In the genomic region with DNA sequence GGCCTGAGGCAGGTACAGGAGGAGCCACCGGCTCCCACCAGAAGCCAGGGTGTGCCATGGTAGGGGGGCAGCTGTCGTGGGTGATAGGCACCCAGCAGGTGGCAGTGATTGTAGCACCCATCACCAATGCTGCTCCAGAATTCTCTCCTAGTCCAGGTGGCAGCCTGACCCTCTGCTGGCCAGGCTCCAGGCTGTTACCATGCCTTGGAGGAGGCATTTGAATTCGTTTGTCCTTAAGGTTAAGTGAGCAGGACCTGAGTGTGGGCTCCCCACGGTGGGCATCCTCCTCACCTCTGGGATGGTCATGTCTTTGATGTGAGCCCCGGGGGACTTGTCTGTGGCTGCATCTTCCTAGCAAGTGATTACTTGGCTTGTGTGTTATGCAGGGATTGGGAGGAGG, we compare ENCODE assay signal across 18 cellular contexts. TPM values are rescaled to one million over a fixed set of nuclear protein-coding genes. Genes with fewer than 3 reads are reported as not detected.
DNase-seq lines count a peak whose midpoint lies in the region; ATAC-seq and TF ChIP-seq lines count a peak whose summit lies in the region.
"Had no signal": no experiment of that assay in that cellular context is flagged by ENCODE, and none has a peak within 500 bp of the region (broad histone marks: within the 10 kb centered on the region; RNA-seq: fewer than 3 reads in every experiment).

No MANE protein-coding gene starts in this region.

- H3K9me3 ChIP-seq in BLaER1 (no peaks in the 10 kb centered on the region), PC-3 (ENCODE audit: low read length) (no peaks in the 10 kb centered on the region), neuronal stem cell (replicated peaks in 1 of 2; ENCODE audit: control insufficient read depth in 2 of 2, insufficient read depth in 1 of 2, low read depth in 1 of 2, low read length in 2 of 2) (no peaks in the 10 kb centered on the region), MG63 (no peaks in the 10 kb centered on the region)
- H3K9me3 ChIP-seq: A549, BE2C had no signal

- H3F3A ChIP-seq in PC-3 (ENCODE audit: low read length, unreplicated experiment), result peaks cover 8% of the 10 kb centered on the region

- intact Hi-C loops in PC-3 (cut with micrococcal nuclease), result no loop called here

- POLR2A ChIA-PET in PC-3 (lab: Charles Lee; ENCODE audit: unreplicated experiment), result no interaction called here

- H3K18ac ChIP-seq in neuronal stem cell (ENCODE audit: low read length), result peak overlapping the region; percentile 60

- H3K9me2 ChIP-seq in PC-3 (replicated peaks; ENCODE audit: low read length), result no peaks in the 10 kb centered on the region

- no TSS peak for BruUV-seq in PC-3 (replicated peaks; lab: Mats Ljungman, UMichigan)

- H2BK15ac ChIP-seq in neuronal stem cell (ENCODE audit: low read length), result no peak overlapping the region

- TF ChIP-seq CTCF in GM06990 (IDR thresholded peaks at IDR 0.05; ENCODE audit: insufficient read depth, low read length, poor library complexity, severe bottlenecking) (peak; percentile 7), PC-3 (conservative IDR thresholded peaks at IDR 0.05; ENCODE audit: low read depth, low read length) (0 out of 2 replicates have a peak, but pooled peaks have one; percentile 23)

- H3K14ac ChIP-seq in neuronal stem cell (ENCODE audit: low read length), result no peak overlapping the region

- H3K36me3 ChIP-seq in BLaER1, result no peaks in the 10 kb centered on the region
- H3K36me3 ChIP-seq in GM06990 (ENCODE audit: control insufficient read depth, insufficient read depth, low read length), result peaks cover 1% of the 10 kb centered on the region; the same call in 1 of the 2 replicates
- no peaks in the 10 kb centered on the region for H3K36me3 ChIP-seq in PC-3 (ENCODE audit: low read depth, low read length)
- H3K36me3 ChIP-seq in neuronal stem cell (replicated peaks in 1 of 2; ENCODE audit: control insufficient read depth in 2 of 2, insufficient read depth in 2 of 2, low read length in 2 of 2), result no peaks in the 10 kb centered on the region
- no peaks in the 10 kb centered on the region for H3K36me3 ChIP-seq in MG63
- H3K36me3 ChIP-seq: BE2C had no signal

- H2BK12ac ChIP-seq in neuronal stem cell (ENCODE audit: low read length), result no peak overlapping the region

- H3K4me3 ChIP-seq in BLaER1, result no peak overlapping the region
- H3K4me3 ChIP-seq in GM06990 (replicated peaks; ENCODE audit: low read depth, low read length), result no peak overlapping the region
- H3K4me3 ChIP-seq in PC-3 (ENCODE audit: low read length), result no peak overlapping the region
- H3K4me3 ChIP-seq in neuronal stem cell (ENCODE audit: low read length in 2 of 2), result no peak overlapping the region
- no peak overlapping the region for H3K4me3 ChIP-seq in MG63
- H3K4me3 ChIP-seq: A549 had no signal

- H2AFZ ChIP-seq in PC-3 (ENCODE audit: low read length) (no peak overlapping the region), neuronal stem cell (ENCODE audit: low read length) (no peak overlapping the region)

- ATAC-seq in PC-3 (no peak), HG03565 (IDR thresholded peaks at IDR 0.05; ENCODE audit: unreplicated experiment) (no peak)
- ATAC-seq: A549 had no signal

- DNase-seq in GM06990 (ENCODE audit: extremely low read depth, insufficient read length) (no peak), PC-3 (no peak), neuronal stem cell (ENCODE audit: low spot score) (no peak), pons (ENCODE audit: low spot score) (no peak), MG63 (no peak)
- DNase-seq: BE2C; CD4-positive, CD25-positive, alpha-beta regulatory T cell; MM.1S; NCI-H1092; NCI-H1436; NCI-H187 treated with DMSO at 0.1 percent for 48 hours; NCI-H2107; NCI-H446 treated with DMSO at 0.1 percent for 48 hours; NCI-H526 treated with DMSO at 0.1 percent for 48 hours; SHP77 had no signal

- peak overlapping the region; percentile 28 for H2BK5ac ChIP-seq in neuronal stem cell (ENCODE audit: low read length)

- peak overlapping the region; percentile 32 for H3K4me2 ChIP-seq in BLaER1
- no peak overlapping the region for H3K4me2 ChIP-seq in PC-3 (ENCODE audit: low read length)
- no peak overlapping the region for H3K4me2 ChIP-seq in neuronal stem cell (ENCODE audit: insufficient read depth, low read length, poor library complexity, severe bottlenecking)
- H3K4me2 ChIP-seq: A549 had no signal

- peak overlapping the region; percentile 27 for H2BK120ac ChIP-seq in neuronal stem cell (ENCODE audit: low read depth, low read length)

- H4K91ac ChIP-seq in neuronal stem cell (ENCODE audit: low read depth, low read length, poor library complexity), result peak overlapping the region; percentile 14

- H3K27ac ChIP-seq in BLaER1 (no peak overlapping the region), PC-3 (ENCODE audit: low read length) (no peak overlapping the region), neuronal stem cell (replicated peaks; ENCODE audit: low read length) (no peak overlapping the region)
- H3K27ac ChIP-seq: A549 had no signal

- H3K4me1 ChIP-seq in BLaER1 (peaks cover 39% of the 10 kb centered on the region), PC-3 (ENCODE audit: insufficient read depth, low read length) (peaks cover 16% of the 10 kb centered on the region), neuronal stem cell (ENCODE audit: control insufficient read depth in 2 of 2, insufficient read depth in 1 of 2, low read depth in 1 of 2, low read length in 2 of 2) (peaks cover 2 to 8% of the 10 kb centered on the region in 2 donors)
- H3K4me1 ChIP-seq: BE2C had no signal

- no peaks in the 10 kb centered on the region for H3K79me2 ChIP-seq in PC-3 (ENCODE audit: low read length)

- peak overlapping the region; percentile 60 for H2AK5ac ChIP-seq in neuronal stem cell (ENCODE audit: low read depth, low read length)

- no peaks in the 10 kb centered on the region for H3K79me1 ChIP-seq in neuronal stem cell (ENCODE audit: low read depth, low read length)

- no peak overlapping the region for H4K8ac ChIP-seq in neuronal stem cell (ENCODE audit: low read depth, low read length)

- H3K4ac ChIP-seq in neuronal stem cell (ENCODE audit: low read length), result no peak overlapping the region

- no peaks in the 10 kb centered on the region for H4K20me1 ChIP-seq in BLaER1
- H4K20me1 ChIP-seq in PC-3 (ENCODE audit: low read length), result no peaks in the 10 kb centered on the region

- H3K9ac ChIP-seq in BLaER1 (no peak overlapping the region; the same call in 1 of the 2 replicates), PC-3 (ENCODE audit: low read length) (no peak overlapping the region), neuronal stem cell (ENCODE audit: low read depth, low read length, poor library complexity) (no peak overlapping the region)

- CTCF ChIA-PET in PC-3 (lab: Charles Lee), result no interaction called here

- WGBS in neuronal stem cell (ENCODE audit: extremely low coverage in 2 of 2, insufficient read length in 2 of 2, insufficient replicate concordance in 1 of 2), 2 donors, result no CpG with 5 or more reads among the region's 5 CpGs

- H3K23ac ChIP-seq in neuronal stem cell (ENCODE audit: low read depth, low read length, poor library complexity), result peak overlapping the region; percentile 48

- H3K27me3 ChIP-seq in BLaER1 (no peaks in the 10 kb centered on the region), GM06990 (replicated peaks; ENCODE audit: control insufficient read depth, insufficient read depth, low read length) (no peaks in the 10 kb centered on the region), PC-3 (ENCODE audit: low read length) (no peaks in the 10 kb centered on the region), neuronal stem cell (ENCODE audit: control insufficient read depth in 3 of 3, insufficient read depth in 3 of 3, low read depth in 1 of 3, low read length in 3 of 3) (no peaks in the 10 kb centered on the region), MG63 (no peaks in the 10 kb centered on the region)
- H3K27me3 ChIP-seq: BE2C had no signal

RNA-seq across cellular contexts. Expression of a gene that starts 59.4 kb away (rescaled TPM):
- total RNA-seq in PC-3 (2014; rRNA removed), result 2.7 and 3.4 TPM in 2 replicates
- 8.1 TPM for polyA plus RNA-seq in neuronal stem cell (2013, experiment 1 of 2)
- 7.6 TPM for polyA plus RNA-seq in neuronal stem cell (2013, experiment 2 of 2)
- total RNA-seq in MG63 (2014; rRNA removed; shearing (Covaris generic); ENCODE audit: low replicate concordance), result 0.53 TPM in 1 of 2 replicates, not detected in the other
